ENCODE assay signal across 8 cellular contexts in genomic region chr1:247079141-247079874, GRCh38. TPM values are rescaled to one million over a fixed set of nuclear protein-coding genes. Genes with fewer than 3 reads are reported as not detected.
DNase-seq lines count a peak whose midpoint lies in the region; FAIRE-seq and TF ChIP-seq lines count a peak whose summit lies in the region.

No MANE protein-coding gene starts in this region.

- peaks cover 32% of the 10 kb centered on the region for H3K36me3 Mint-ChIP-seq in endodermal cell (ENCODE audit: low read depth)

- peak overlapping the region; percentile 39 for H3K4me3 ChIP-seq in H7 (ENCODE audit: insufficient read depth, low read depth, low read length)
- peak overlapping the region; percentile 69 to 87 (median 81) for H3K4me3 ChIP-seq in Peyer's patch
- peak overlapping the region; percentile 28 for H3K4me3 ChIP-seq in endodermal cell (ENCODE audit: low read length)
- H3K4me3 ChIP-seq in neutrophil (ENCODE audit: low read depth in 1 of 2, low read length in 1 of 2) = peak overlapping the region; percentile 74 to 82

- no peak overlapping the region for H3K9ac ChIP-seq in endodermal cell (ENCODE audit: extremely low read depth, low read length, poor library complexity, severe bottlenecking)

- peak overlapping the region; percentile 82 for H3K4me3 Mint-ChIP-seq in endodermal cell

- H3K27me3 Mint-ChIP-seq in endodermal cell (ENCODE audit: insufficient read depth) = peaks cover 18% of the 10 kb centered on the region

- H3K4me1 ChIP-seq in Peyer's patch (peaks cover 0 to 6% (median 3%) of the 10 kb centered on the region in 4 donors), endodermal cell (ENCODE audit: control insufficient read depth, insufficient read depth, low read length) (no peaks in the 10 kb centered on the region), neutrophil (ENCODE audit: control insufficient read depth in 1 of 2, insufficient read depth in 1 of 2, low read depth in 1 of 2, low read length in 1 of 2) (peaks cover 23% of the 10 kb centered on the region in 2 experiments)

- H3K9me3 Mint-ChIP-seq in endodermal cell = peaks cover 42% of the 10 kb centered on the region

- DNase-seq in H7 (peak; percentile 42), Peyer's patch (no peak), endodermal cell (peak; percentile 70), G401 (ENCODE audit: low spot score) (no peak), NCI-H446 treated with DMSO at 0.1 percent for 48 hours (lab: John Stamatoyannopoulos, UW) (no peak), A172 (ENCODE audit: low spot score) (no peak), urothelium cell line (ENCODE audit: low spot score) (no peak)

- H3K27me3 ChIP-seq in H7 (ENCODE audit: control insufficient read depth, insufficient read depth, low read length) (no peaks in the 10 kb centered on the region), Peyer's patch (no peaks in the 10 kb centered on the region), endodermal cell (ENCODE audit: control insufficient read depth, insufficient read depth, low read length, poor library complexity, severe bottlenecking) (no peaks in the 10 kb centered on the region), neutrophil (peaks cover 20% of the 10 kb centered on the region)

- H3K4me1 Mint-ChIP-seq in endodermal cell = peaks cover 22% of the 10 kb centered on the region

- H3K27ac Mint-ChIP-seq in endodermal cell = peak overlapping the region; percentile 96

- H3K27ac ChIP-seq in Peyer's patch (no peak overlapping the region), endodermal cell (ENCODE audit: low read depth, low read length) (no peak overlapping the region), neutrophil (no peak overlapping the region)

- 83 to 93% methylated on average over 18 to 23 of the region's 23 CpGs for WGBS in endodermal cell (ENCODE audit: insufficient coverage in 1 of 2, insufficient read length in 1 of 2), 2 experiments

- H3K9me3 ChIP-seq in Peyer's patch = no peaks in the 10 kb centered on the region
- peaks cover 23% of the 10 kb centered on the region for H3K9me3 ChIP-seq in endodermal cell (ENCODE audit: control insufficient read depth, low read length)
- H3K9me3 ChIP-seq in neutrophil = no peaks in the 10 kb centered on the region

- no peak for TF ChIP-seq CTCF in Peyer's patch (IDR thresholded peaks at IDR 0.05)
- no peak for TF ChIP-seq CTCF in endodermal cell (conservative IDR thresholded peaks at IDR 0.05)
- no peak for TF ChIP-seq CTCF in neutrophil (IDR thresholded peaks at IDR 0.05)

- TF ChIP-seq POLR2A in Peyer's patch (IDR thresholded peaks at IDR 0.05) = no peak

- H3K36me3 ChIP-seq in H7 (replicated peaks; ENCODE audit: control insufficient read depth, insufficient read depth, low read length) (no peaks in the 10 kb centered on the region; the same call in 1 of the 2 replicates), Peyer's patch (no peaks in the 10 kb centered on the region), endodermal cell (ENCODE audit: control insufficient read depth, insufficient read depth, low read length) (peaks cover 11% of the 10 kb centered on the region), neutrophil (no peaks in the 10 kb centered on the region)

- in situ Hi-C loops in G401 (cut with HindIII; ENCODE audit: low sequenced_read_pairs) = no loop called here

- no peak for FAIRE-seq in urothelium cell line (lab: Jason Lieb, UNC)

RNA-seq across cellular contexts. Expression of gene ZNF670, which starts 0.7 kb away (rescaled TPM):
- 16.4 and 28.7 TPM in 2 replicates for total RNA-seq in H7 (2014; rRNA removed; shearing (Covaris generic))
- total RNA-seq in Peyer's patch = 1 to 10 TPM; 1.8 to 5.8 (median 2.0) TPM
- total RNA-seq in endodermal cell = 10 to 100 TPM; 10.9 to 15.7 TPM
- polyA plus RNA-seq in endodermal cell (2013, experiment 1 of 2) = 14.0 TPM
- polyA plus RNA-seq in endodermal cell (2013, experiment 2 of 2) = 13.1 TPM
- 11.1 and 11.4 TPM in 2 replicates for total RNA-seq in G401 (2014; rRNA removed; shearing (Covaris generic))
- 8.8 and 9.8 TPM in 2 replicates for total RNA-seq in A172 (2014; rRNA removed; shearing (Covaris generic))

RNA-seq across cellular contexts. Expression of gene ZNF669, which starts 24.8 kb away (rescaled TPM):
- 19.8 and 29.9 TPM in 2 replicates for total RNA-seq in H7 (2014; rRNA removed; shearing (Covaris generic))
- total RNA-seq in Peyer's patch = 1 to 10 TPM; 2.3 to 5.8 (median 2.7) TPM
- total RNA-seq in endodermal cell = 10 to 100 TPM; 14.3 to 20.6 TPM
- 14.8 TPM for polyA plus RNA-seq in endodermal cell (2013, experiment 1 of 2)
- 13.7 TPM for polyA plus RNA-seq in endodermal cell (2013, experiment 2 of 2)
- total RNA-seq in G401 (2014; rRNA removed; shearing (Covaris generic)) = 7.5 and 14.3 TPM in 2 replicates
- total RNA-seq in A172 (2014; rRNA removed; shearing (Covaris generic)) = 14.9 and 22.8 TPM in 2 replicates

Comparison
In these comparisons a context has a peak if more than half of its experiments do, and no peak if none do; other contexts are left out.
1. DNase-seq: peak in H7 (single experiment) and endodermal cell (single experiment); none in Peyer's patch (0 of 3), G401 (single experiment), NCI-H446 treated with DMSO at 0.1 percent for 48 hours (single experiment), A172 (single experiment) and urothelium cell line (single experiment).
2. H3K4me3 ChIP-seq: peak in every context shown above with its lines; median percentile 81 in Peyer's patch; 78 in neutrophil; 39 in H7; 28 in endodermal cell.